1 cellular context compared by ENCODE assay signal in the genomic region with DNA sequence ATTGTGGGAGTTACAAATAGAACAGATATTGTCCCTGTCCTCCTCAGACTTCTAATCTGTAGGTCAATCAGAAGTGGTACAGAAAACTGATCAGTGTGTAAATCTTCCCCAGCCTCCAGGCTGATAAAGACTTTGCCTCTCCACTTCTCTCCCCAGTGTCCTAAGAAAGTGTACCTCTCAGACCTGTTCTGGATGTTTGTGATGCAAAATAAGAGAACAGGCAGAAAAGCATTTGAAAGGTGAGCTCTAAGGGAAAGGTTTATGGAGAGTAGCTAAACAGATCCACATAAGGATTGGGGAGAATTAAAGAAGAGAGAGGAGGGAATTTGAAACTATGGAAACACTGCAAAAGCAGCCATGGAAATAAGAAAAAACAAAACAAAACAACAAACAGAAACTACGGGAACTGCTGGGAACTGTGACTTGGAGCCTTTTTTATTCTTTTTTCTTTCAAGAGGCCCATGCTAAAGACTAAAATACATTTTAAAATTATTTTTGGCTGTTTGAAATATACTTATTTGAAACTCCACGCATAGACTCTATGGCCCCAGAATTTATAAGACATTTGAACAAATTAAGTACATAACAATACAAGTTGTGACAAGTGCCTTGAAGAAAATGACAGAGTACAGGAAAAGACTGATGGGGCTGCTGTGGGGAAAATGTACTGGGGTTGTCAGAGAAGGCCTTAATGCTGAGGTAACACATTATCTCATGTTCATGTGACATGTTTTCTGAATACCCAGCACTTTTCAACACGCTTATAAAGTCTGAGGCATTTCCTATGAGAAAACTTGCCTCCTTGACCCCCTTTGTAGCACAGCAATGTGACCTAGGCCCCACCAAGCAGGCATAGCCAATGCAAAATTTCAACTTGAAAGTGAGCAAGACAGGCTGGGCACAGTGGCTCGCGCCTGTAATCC.
TF ChIP-seq lines count a peak whose summit lies in the region.

No MANE protein-coding gene starts in this region.

TF ChIP-seq in GM23338, 12 proteins besides CTCF, POLR2A, EP300 and RAD21:
- TF ChIP-seq, protein P1, sequence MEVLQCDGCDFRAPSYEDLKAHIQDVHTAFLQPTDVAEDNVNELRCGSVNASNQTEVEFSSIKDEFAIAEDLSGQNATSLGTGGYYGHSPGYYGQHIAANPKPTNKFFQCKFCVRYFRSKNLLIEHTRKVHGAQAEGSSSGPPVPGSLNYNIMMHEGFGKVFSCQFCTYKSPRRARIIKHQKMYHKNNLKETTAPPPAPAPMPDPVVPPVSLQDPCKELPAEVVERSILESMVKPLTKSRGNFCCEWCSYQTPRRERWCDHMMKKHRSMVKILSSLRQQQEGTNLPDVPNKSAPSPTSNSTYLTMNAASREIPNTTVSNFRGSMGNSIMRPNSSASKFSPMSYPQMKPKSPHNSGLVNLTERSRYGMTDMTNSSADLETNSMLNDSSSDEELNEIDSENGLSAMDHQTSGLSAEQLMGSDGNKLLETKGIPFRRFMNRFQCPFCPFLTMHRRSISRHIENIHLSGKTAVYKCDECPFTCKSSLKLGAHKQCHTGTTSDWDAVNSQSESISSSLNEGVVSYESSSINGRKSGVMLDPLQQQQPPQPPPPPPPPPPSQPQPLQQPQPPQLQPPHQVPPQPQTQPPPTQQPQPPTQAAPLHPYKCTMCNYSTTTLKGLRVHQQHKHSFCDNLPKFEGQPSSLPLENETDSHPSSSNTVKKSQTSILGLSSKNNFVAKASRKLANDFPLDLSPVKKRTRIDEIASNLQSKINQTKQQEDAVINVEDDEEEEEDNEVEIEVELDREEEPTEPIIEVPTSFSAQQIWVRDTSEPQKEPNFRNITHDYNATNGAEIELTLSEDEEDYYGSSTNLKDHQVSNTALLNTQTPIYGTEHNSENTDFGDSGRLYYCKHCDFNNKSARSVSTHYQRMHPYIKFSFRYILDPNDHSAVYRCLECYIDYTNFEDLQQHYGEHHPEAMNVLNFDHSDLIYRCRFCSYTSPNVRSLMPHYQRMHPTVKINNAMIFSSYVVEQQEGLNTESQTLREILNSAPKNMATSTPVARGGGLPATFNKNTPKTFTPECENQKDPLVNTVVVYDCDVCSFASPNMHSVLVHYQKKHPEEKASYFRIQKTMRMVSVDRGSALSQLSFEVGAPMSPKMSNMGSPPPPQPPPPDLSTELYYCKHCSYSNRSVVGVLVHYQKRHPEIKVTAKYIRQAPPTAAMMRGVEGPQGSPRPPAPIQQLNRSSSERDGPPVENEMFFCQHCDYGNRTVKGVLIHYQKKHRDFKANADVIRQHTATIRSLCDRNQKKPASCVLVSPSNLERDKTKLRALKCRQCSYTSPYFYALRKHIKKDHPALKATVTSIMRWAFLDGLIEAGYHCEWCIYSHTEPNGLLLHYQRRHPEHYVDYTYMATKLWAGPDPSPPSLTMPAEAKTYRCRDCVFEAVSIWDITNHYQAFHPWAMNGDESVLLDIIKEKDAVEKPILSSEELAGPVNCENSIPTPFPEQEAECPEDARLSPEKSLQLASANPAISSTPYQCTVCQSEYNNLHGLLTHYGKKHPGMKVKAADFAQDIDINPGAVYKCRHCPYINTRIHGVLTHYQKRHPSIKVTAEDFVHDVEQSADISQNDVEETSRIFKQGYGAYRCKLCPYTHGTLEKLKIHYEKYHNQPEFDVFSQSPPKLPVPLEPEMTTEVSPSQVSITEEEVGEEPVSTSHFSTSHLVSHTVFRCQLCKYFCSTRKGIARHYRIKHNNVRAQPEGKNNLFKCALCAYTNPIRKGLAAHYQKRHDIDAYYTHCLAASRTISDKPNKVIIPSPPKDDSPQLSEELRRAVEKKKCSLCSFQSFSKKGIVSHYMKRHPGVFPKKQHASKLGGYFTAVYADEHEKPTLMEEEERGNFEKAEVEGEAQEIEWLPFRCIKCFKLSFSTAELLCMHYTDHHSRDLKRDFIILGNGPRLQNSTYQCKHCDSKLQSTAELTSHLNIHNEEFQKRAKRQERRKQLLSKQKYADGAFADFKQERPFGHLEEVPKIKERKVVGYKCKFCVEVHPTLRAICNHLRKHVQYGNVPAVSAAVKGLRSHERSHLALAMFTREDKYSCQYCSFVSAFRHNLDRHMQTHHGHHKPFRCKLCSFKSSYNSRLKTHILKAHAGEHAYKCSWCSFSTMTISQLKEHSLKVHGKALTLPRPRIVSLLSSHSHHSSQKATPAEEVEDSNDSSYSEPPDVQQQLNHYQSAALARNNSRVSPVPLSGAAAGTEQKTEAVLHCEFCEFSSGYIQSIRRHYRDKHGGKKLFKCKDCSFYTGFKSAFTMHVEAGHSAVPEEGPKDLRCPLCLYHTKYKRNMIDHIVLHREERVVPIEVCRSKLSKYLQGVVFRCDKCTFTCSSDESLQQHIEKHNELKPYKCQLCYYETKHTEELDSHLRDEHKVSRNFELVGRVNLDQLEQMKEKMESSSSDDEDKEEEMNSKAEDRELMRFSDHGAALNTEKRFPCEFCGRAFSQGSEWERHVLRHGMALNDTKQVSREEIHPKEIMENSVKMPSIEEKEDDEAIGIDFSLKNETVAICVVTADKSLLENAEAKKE (CRISPR knock-in tag; IDR thresholded peaks at IDR 0.05), result no peak
- TF ChIP-seq NANOG (IDR thresholded peaks at IDR 0.05; ENCODE audit: borderline replicate concordance) (no peak), EZH2phosphoT487 (IDR thresholded peaks at IDR 0.05; ENCODE audit: unreplicated experiment) (no peak), POLR2AphosphoS5 (IDR thresholded peaks at IDR 0.05; ENCODE audit: low read depth) (no peak), JUNB (IDR thresholded peaks at IDR 0.05; ENCODE audit: unreplicated experiment) (no peak), STAT1 (IDR thresholded peaks at IDR 0.05; ENCODE audit: unreplicated experiment) (no peak), EZH2 (IDR thresholded peaks at IDR 0.05; ENCODE audit: low read depth, unreplicated experiment) (no peak), ETS1 (IDR thresholded peaks at IDR 0.05) (no peak), CREB1 (CRISPR knock-in tag; IDR thresholded peaks at IDR 0.05; ENCODE audit: low read depth) (no peak), ZNF114 (CRISPR knock-in tag; IDR thresholded peaks at IDR 0.05) (no peak), REST (IDR thresholded peaks at IDR 0.05; ENCODE audit: unreplicated experiment) (no peak), ZNF331 (CRISPR knock-in tag; IDR thresholded peaks at IDR 0.05; ENCODE audit: low read depth) (no peak)
